Comparison of ENCODE assay signal across 23 cellular contexts in genomic region chr16:57837305-57838125, GRCh38. TPM values are rescaled to one million over a fixed set of nuclear protein-coding genes. Genes with fewer than 3 reads are reported as not detected.
A peak's percentile ranks its signal among the peaks of the same experiment; 100 is the strongest.
DNase-seq lines count a peak whose midpoint lies in the region; ATAC-seq and TF ChIP-seq lines count a peak whose summit lies in the region.
"Had no signal": no experiment of that assay in that cellular context is flagged by ENCODE, and none has a peak within 500 bp of the region (broad histone marks: within the 10 kb centered on the region; RNA-seq: fewer than 3 reads in every experiment).

No MANE protein-coding gene starts in this region.

- DNase-seq in NCI-H2171 treated with DMSO at 0.1 percent for 48 hours (lab: John Stamatoyannopoulos, UW) (peak; percentile 4), NCI-H2171 (lab: John Stamatoyannopoulos, UW) (no peak), SK-N-MC (ENCODE audit: low read depth, low spot score) (no peak), glutamatergic neuron (no peak), type B pancreatic cell (ENCODE audit: extremely low spot score, unreplicated experiment) (no peak), OCI-LY7 (ENCODE audit: low spot score) (no peak), GM10266 (ENCODE audit: extremely low spot score) (no peak)
- DNase-seq: activated CD4-positive, alpha-beta T cell treated with anti-CD3 and anti-CD28 coated beads for 1 hour; BE2C; Caco-2; H7; left cardiac atrium; mesendoderm; naive thymus-derived CD4-positive, alpha-beta T cell; NCI-H1436; stimulated activated CD4-positive, alpha-beta T cell treated with anti-CD3 and anti-CD28 coated beads, Interleukin-2, amount 100 ng/mL, for 48 hours; upper lobe of left lung had no signal

- ATAC-seq in GM21528 (IDR thresholded peaks at IDR 0.05; ENCODE audit: low FRiP score, unreplicated experiment): no peak
- ATAC-seq: left cardiac atrium; naive thymus-derived CD4-positive, alpha-beta T cell had no signal

- H3K36me3 ChIP-seq in SK-N-MC (ENCODE audit: insufficient read depth, low read length) (no peaks in the 10 kb centered on the region), OCI-LY7 (ENCODE audit: insufficient read depth, low read length) (no peaks in the 10 kb centered on the region)
- H3K36me3 ChIP-seq: BE2C, prostate gland, upper lobe of left lung had no signal

- H3K36me3 Mint-ChIP-seq in glutamatergic neuron (ENCODE audit: unreplicated experiment): peaks cover 5% of the 10 kb centered on the region
- no peaks in the 10 kb centered on the region for H3K36me3 Mint-ChIP-seq in type B pancreatic cell
- H3K36me3 Mint-ChIP-seq: activated naive CD4-positive, alpha-beta T cell treated with anti-CD3 and anti-CD28 coated beads, Interleukin-2, amount 50 U/mL, for 24 hours; naive thymus-derived CD4-positive, alpha-beta T cell had no signal

- CTCF ChIA-PET in OCI-LY7 (lab: Charles Lee; ENCODE audit: unreplicated experiment): no interaction called here

- POLR2A ChIA-PET in OCI-LY7 (lab: Charles Lee): no interaction called here

- no peak overlapping the region for H3K4me3 ChIP-seq in SK-N-MC
- H3K4me3 ChIP-seq in OCI-LY7 (ENCODE audit: low read depth, low read length, poor library complexity, severe bottlenecking): no peak overlapping the region
- H3K4me3 ChIP-seq: prostate gland, skin epidermis, upper lobe of left lung had no signal

- H3K9me3 ChIP-seq in SK-N-MC (ENCODE audit: low read depth, low read length) (no peaks in the 10 kb centered on the region), OCI-LY7 (ENCODE audit: low read length) (no peaks in the 10 kb centered on the region)
- H3K9me3 ChIP-seq: BE2C, prostate gland, upper lobe of left lung had no signal

- H3K27ac ChIP-seq in SK-N-MC (peak overlapping the region; percentile 86), OCI-LY7 (ENCODE audit: low read depth, low read length, poor library complexity, severe bottlenecking) (no peak overlapping the region)
- H3K27ac ChIP-seq: prostate gland, RWPE1, skin epidermis, upper lobe of left lung had no signal

- H3K4me1 Mint-ChIP-seq in glutamatergic neuron (ENCODE audit: low read depth, unreplicated experiment): peaks cover 18% of the 10 kb centered on the region
- H3K4me1 Mint-ChIP-seq in type B pancreatic cell (ENCODE audit: unreplicated experiment): peaks cover 11% of the 10 kb centered on the region
- H3K4me1 Mint-ChIP-seq: activated naive CD4-positive, alpha-beta T cell treated with anti-CD3 and anti-CD28 coated beads, Interleukin-2, amount 50 U/mL, for 24 hours; naive thymus-derived CD4-positive, alpha-beta T cell had no signal

- H3K27ac Mint-ChIP-seq in glutamatergic neuron (ENCODE audit: unreplicated experiment): peak overlapping the region; percentile 78
- H3K27ac Mint-ChIP-seq in type B pancreatic cell: peak overlapping the region; percentile 44
- H3K27ac Mint-ChIP-seq: activated naive CD4-positive, alpha-beta T cell treated with anti-CD3 and anti-CD28 coated beads, Interleukin-2, amount 50 U/mL, for 24 hours; activated T-helper 1 cell treated with anti-CD3 and anti-CD28 coated beads, Interleukin-12 subunit alpha, Interleukin-12 subunit beta, Interleukin-2, Interleukin-4 antibody, amounts not matched to agents 30 ng/mL and 10 ng/mL and 1 ng/mL, durations not matched to agents 14 hours and 24 hours and 36 hours had no signal

- H2AFZ ChIP-seq in OCI-LY7 (ENCODE audit: low read length): no peak overlapping the region

- no peak for TF ChIP-seq CTCF in glutamatergic neuron (IDR thresholded peaks at IDR 0.05; ENCODE audit: partially characterized antibody, unreplicated experiment)
- no peak for TF ChIP-seq CTCF in type B pancreatic cell (conservative IDR thresholded peaks at IDR 0.05)
- no peak for TF ChIP-seq CTCF in OCI-LY7 (conservative IDR thresholded peaks at IDR 0.05; ENCODE audit: low read length)
- TF ChIP-seq CTCF in GM10266 (IDR thresholded peaks at IDR 0.05; ENCODE audit: control insufficient read depth, insufficient read depth, low read depth, missing control alignments): no peak

- no peak overlapping the region for H3K9ac ChIP-seq in SK-N-MC (ENCODE audit: insufficient read length)

- BruUV-seq in OCI-LY7 (replicated peaks; lab: Mats Ljungman, UMichigan): no TSS peak

- H3K9me2 ChIP-seq in OCI-LY7 (ENCODE audit: insufficient read depth, low read length): no peaks in the 10 kb centered on the region

- H3K4me3 Mint-ChIP-seq in glutamatergic neuron (ENCODE audit: unreplicated experiment): peak overlapping the region; percentile 21
- H3K4me3 Mint-ChIP-seq in type B pancreatic cell: no peak overlapping the region
- H3K4me3 Mint-ChIP-seq: activated naive CD4-positive, alpha-beta T cell treated with anti-CD3 and anti-CD28 coated beads, Interleukin-2, amount 50 U/mL, for 24 hours; activated T-helper 1 cell treated with anti-CD3 and anti-CD28 coated beads, Interleukin-12 subunit alpha, Interleukin-12 subunit beta, Interleukin-2, Interleukin-4 antibody, amounts not matched to agents 30 ng/mL and 10 ng/mL and 1 ng/mL, durations not matched to agents 14 hours and 24 hours and 36 hours; naive thymus-derived CD4-positive, alpha-beta T cell had no signal

- no peaks in the 10 kb centered on the region for H3K9me3 Mint-ChIP-seq in glutamatergic neuron (ENCODE audit: unreplicated experiment)
- H3K9me3 Mint-ChIP-seq in type B pancreatic cell: no peaks in the 10 kb centered on the region
- H3K9me3 Mint-ChIP-seq: activated naive CD4-positive, alpha-beta T cell treated with anti-CD3 and anti-CD28 coated beads, Interleukin-2, amount 50 U/mL, for 24 hours; activated T-helper 1 cell treated with anti-CD3 and anti-CD28 coated beads, Interleukin-12 subunit alpha, Interleukin-12 subunit beta, Interleukin-2, Interleukin-4 antibody, amounts not matched to agents 30 ng/mL and 10 ng/mL and 1 ng/mL, durations not matched to agents 14 hours and 24 hours and 36 hours; naive thymus-derived CD4-positive, alpha-beta T cell had no signal

- peaks cover 2% of the 10 kb centered on the region for H3K27me3 Mint-ChIP-seq in glutamatergic neuron (ENCODE audit: unreplicated experiment)
- no peaks in the 10 kb centered on the region for H3K27me3 Mint-ChIP-seq in type B pancreatic cell
- H3K27me3 Mint-ChIP-seq: activated naive CD4-positive, alpha-beta T cell treated with anti-CD3 and anti-CD28 coated beads, Interleukin-2, amount 50 U/mL, for 24 hours had no signal

- intact Hi-C loops in OCI-LY7 (cut with micrococcal nuclease; ENCODE audit: unreplicated experiment): no loop called here

- H3K79me2 ChIP-seq in OCI-LY7 (ENCODE audit: insufficient read depth, low read depth, low read length): no peaks in the 10 kb centered on the region

- no peaks in the 10 kb centered on the region for H3K4me1 ChIP-seq in OCI-LY7 (ENCODE audit: insufficient read depth, low read length, poor library complexity, severe bottlenecking)
- H3K4me1 ChIP-seq: BE2C, prostate gland, upper lobe of left lung had no signal

- no peaks in the 10 kb centered on the region for H4K20me1 ChIP-seq in OCI-LY7 (ENCODE audit: insufficient read depth, low read length)

- H3K4me2 ChIP-seq in OCI-LY7 (ENCODE audit: low read length): no peak overlapping the region

RNA-seq across cellular contexts. Expression of gene KIFC3, which starts 35.2 kb away (rescaled TPM):
- total RNA-seq in glutamatergic neuron (ENCODE audit: unreplicated experiment): 0.76 TPM
- total RNA-seq in type B pancreatic cell (ENCODE audit: low replicate concordance): 27.3 and 48.4 TPM in 2 replicates
- not detected in 2 replicates for total RNA-seq in OCI-LY7 (2014; rRNA removed; shearing (Covaris generic))
- 0.61 TPM in 1 of 2 replicates, not detected in the other for total RNA-seq in OCI-LY7 (2022)

Comparison
In these comparisons a context has a peak if more than half of its experiments do, and no peak if none do; other contexts are left out.
1. RNA of gene KIFC3, which starts 35.2 kb away (total RNA-seq): 27.3 to 48.4 TPM in type B pancreatic cell; 0.76 TPM in glutamatergic neuron (single experiment) and 0.61 TPM in OCI-LY7; every median in the first group is over 10 times any median in the second.